9 cellular contexts compared by ENCODE assay signal in genomic region chr5:1246711-1247431, GRCh38. TPM values are rescaled to one million over a fixed set of nuclear protein-coding genes. Genes with fewer than 3 reads are reported as not detected.
DNase-seq lines count a peak whose midpoint lies in the region; ATAC-seq lines count a peak whose summit lies in the region.
"Had no signal": no experiment of that assay in that cellular context is flagged by ENCODE, and none has a peak within 500 bp of the region (broad histone marks: within the 10 kb centered on the region; RNA-seq: fewer than 3 reads in every experiment).

No MANE protein-coding gene starts in this region.

- intact Hi-C loops in activated CD4-positive, alpha-beta memory T cell treated with anti-CD3 and anti-CD28 coated beads for 36 hours (cut with micrococcal nuclease) = no loop called here

- CTCF ChIA-PET in activated CD4-positive, alpha-beta memory T cell treated with anti-CD3 and anti-CD28 coated beads for 36 hours (lab: Charles Lee) = no interaction called here

- POLR2A ChIA-PET in activated CD4-positive, alpha-beta memory T cell treated with anti-CD3 and anti-CD28 coated beads for 36 hours (lab: Charles Lee) = no interaction called here

- no peak overlapping the region for H3K4me3 Mint-ChIP-seq in activated CD4-positive, alpha-beta memory T cell treated with anti-CD3 and anti-CD28 coated beads for 36 hours
- H3K4me3 Mint-ChIP-seq: stimulated activated naive CD8-positive, alpha-beta T cell treated with anti-CD3 and anti-CD28 coated beads, Interleukin-15, Interleukin-2, amounts not matched to agents 100 ng/mL and 50 ng/mL, for 24 hours had no signal

- no peaks in the 10 kb centered on the region for H3K36me3 Mint-ChIP-seq in activated CD4-positive, alpha-beta memory T cell treated with anti-CD3 and anti-CD28 coated beads for 36 hours

- H3K27ac Mint-ChIP-seq in activated CD4-positive, alpha-beta memory T cell treated with anti-CD3 and anti-CD28 coated beads for 36 hours = no peak overlapping the region
- H3K27ac Mint-ChIP-seq: stimulated activated naive CD8-positive, alpha-beta T cell treated with anti-CD3 and anti-CD28 coated beads, Interleukin-15, Interleukin-2, amounts not matched to agents 100 ng/mL and 50 ng/mL, for 24 hours had no signal

- peaks cover 12% of the 10 kb centered on the region for H3K27me3 Mint-ChIP-seq in activated CD4-positive, alpha-beta memory T cell treated with anti-CD3 and anti-CD28 coated beads for 36 hours

- DNase-seq in COR-L47 (lab: John Stamatoyannopoulos, UW) = peak; percentile 20
- DNase-seq in HK-2 (ENCODE audit: unreplicated experiment) = peak; percentile 27
- DNase-seq in activated CD4-positive, alpha-beta memory T cell treated with anti-CD3 and anti-CD28 coated beads for 36 hours = peak; percentile 24
- peak; percentile 86 for DNase-seq in islet precursor cell
- DNase-seq in D341Med (ENCODE audit: low spot score) = no peak
- no peak for DNase-seq in NCI-H1436 (lab: John Stamatoyannopoulos, UW)

- H3K4me1 Mint-ChIP-seq in activated CD4-positive, alpha-beta memory T cell treated with anti-CD3 and anti-CD28 coated beads for 36 hours (ENCODE audit: low read depth) = no peaks in the 10 kb centered on the region

- H3K9me3 Mint-ChIP-seq in activated CD4-positive, alpha-beta memory T cell treated with anti-CD3 and anti-CD28 coated beads for 36 hours = no peaks in the 10 kb centered on the region
- H3K9me3 Mint-ChIP-seq: stimulated activated naive CD8-positive, alpha-beta T cell treated with anti-CD3 and anti-CD28 coated beads, Interleukin-15, Interleukin-2, amounts not matched to agents 100 ng/mL and 50 ng/mL, for 24 hours had no signal

- ATAC-seq in GM18870 (IDR thresholded peaks at IDR 0.05; ENCODE audit: unreplicated experiment) = no peak
- ATAC-seq in GM21786 (IDR thresholded peaks at IDR 0.05; ENCODE audit: unreplicated experiment) = no peak

RNA-seq across cellular contexts. Expression of gene SLC6A18, which starts 21.7 kb away (rescaled TPM):
- total RNA-seq in activated CD4-positive, alpha-beta memory T cell treated with anti-CD3 and anti-CD28 coated beads for 36 hours = not detected

RNA-seq across cellular contexts. Expression of gene SLC6A19, which starts 45.5 kb away (rescaled TPM):
- not detected for total RNA-seq in activated CD4-positive, alpha-beta memory T cell treated with anti-CD3 and anti-CD28 coated beads for 36 hours

RNA-seq across cellular contexts. Expression of gene TERT, which starts 48.0 kb away (rescaled TPM):
- 1 to 10 TPM; 4.7 to 7.3 TPM for total RNA-seq in activated CD4-positive, alpha-beta memory T cell treated with anti-CD3 and anti-CD28 coated beads for 36 hours

Comparison
In these comparisons a context has a peak if more than half of its experiments do, and no peak if none do; other contexts are left out.
1. DNase-seq: peak in COR-L47 (single experiment), HK-2 (single experiment), activated CD4-positive, alpha-beta memory T cell treated with anti-CD3 and anti-CD28 coated beads for 36 hours (single experiment) and islet precursor cell (single experiment); none in D341Med (single experiment) and NCI-H1436 (single experiment).